Comparison of ENCODE assay signal across 8 cellular contexts in the genomic region with DNA sequence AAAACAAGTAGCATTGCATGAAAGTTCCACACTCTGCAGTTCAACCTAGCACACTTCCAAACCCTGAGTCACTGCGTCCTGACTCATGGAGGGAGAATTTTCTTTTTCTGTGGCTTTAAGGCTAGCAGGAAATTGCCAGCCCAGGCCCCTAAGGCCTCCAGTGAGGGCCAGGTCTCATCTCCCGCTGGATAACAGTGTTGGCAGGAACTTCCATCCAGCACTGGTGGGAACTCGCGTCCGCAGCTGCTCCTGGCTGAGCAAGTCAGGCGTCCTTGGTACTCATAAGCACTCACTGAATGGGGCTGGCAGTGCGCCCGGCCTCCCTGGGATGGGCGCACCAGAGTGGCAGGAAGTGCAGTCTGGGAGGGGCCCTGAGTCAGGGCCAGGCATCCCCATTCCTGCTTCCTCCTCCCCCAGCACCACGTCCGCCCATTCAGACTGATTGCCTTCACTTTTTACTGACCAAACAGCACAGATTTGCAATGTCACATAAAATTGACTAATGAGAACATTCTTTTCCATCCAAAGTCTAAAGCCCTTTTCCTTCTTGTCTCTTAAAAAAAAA. TPM values are rescaled to one million over a fixed set of nuclear protein-coding genes. Genes with fewer than 3 reads are reported as not detected.
DNase-seq lines count a peak whose midpoint lies in the region; ATAC-seq and TF ChIP-seq lines count a peak whose summit lies in the region.

No MANE protein-coding gene starts in this region.

- intact Hi-C loops in Right ventricle myocardium inferior (cut with DNase I): no loop called here

- DNase-seq in GM04503 (ENCODE audit: low read depth): peak; percentile 99
- DNase-seq in NCI-H2081 (lab: John Stamatoyannopoulos, UW): peak; percentile 91 to 98
- no peak for DNase-seq in activated naive CD8-positive, alpha-beta T cell treated with anti-CD3 and anti-CD28 coated beads, Interleukin-2, amount 50 U/mL, for 24 hours
- DNase-seq in Right ventricle myocardium inferior (ENCODE audit: missing footprints): peak; percentile 98
- DNase-seq in pulmonary artery endothelial cell (ENCODE audit: low read depth, low spot score): peak; percentile 99
- DNase-seq in OCI-M1 (lab: John Stamatoyannopoulos, UW): no peak
- DNase-seq in WERI-Rb-1: no peak
- no peak for DNase-seq in effector memory CD8-positive, alpha-beta T cell

- ATAC-seq in activated naive CD8-positive, alpha-beta T cell treated with anti-CD3 and anti-CD28 coated beads, Interleukin-2, amount 50 U/mL, for 24 hours: peak; percentile 49
- ATAC-seq in Right ventricle myocardium inferior: peak; percentile 95
- ATAC-seq in effector memory CD8-positive, alpha-beta T cell (replicated peaks): no peak

- H3K36me3 ChIP-seq in WERI-Rb-1: no peaks in the 10 kb centered on the region

- no peaks in the 10 kb centered on the region for H3K9me3 ChIP-seq in WERI-Rb-1 (ENCODE audit: severe bottlenecking)

- H3K27ac Mint-ChIP-seq in activated naive CD8-positive, alpha-beta T cell treated with anti-CD3 and anti-CD28 coated beads, Interleukin-2, amount 50 U/mL, for 24 hours: no peak overlapping the region
- no peak overlapping the region for H3K27ac Mint-ChIP-seq in effector memory CD8-positive, alpha-beta T cell

- H3K36me3 Mint-ChIP-seq in activated naive CD8-positive, alpha-beta T cell treated with anti-CD3 and anti-CD28 coated beads, Interleukin-2, amount 50 U/mL, for 24 hours (ENCODE audit: low read depth): no peaks in the 10 kb centered on the region
- H3K36me3 Mint-ChIP-seq in effector memory CD8-positive, alpha-beta T cell (ENCODE audit: insufficient read depth): no peaks in the 10 kb centered on the region

- no peaks in the 10 kb centered on the region for H3K9me3 Mint-ChIP-seq in activated naive CD8-positive, alpha-beta T cell treated with anti-CD3 and anti-CD28 coated beads, Interleukin-2, amount 50 U/mL, for 24 hours
- H3K9me3 Mint-ChIP-seq in effector memory CD8-positive, alpha-beta T cell: no peaks in the 10 kb centered on the region

- peaks cover 23% of the 10 kb centered on the region for H3K27me3 Mint-ChIP-seq in activated naive CD8-positive, alpha-beta T cell treated with anti-CD3 and anti-CD28 coated beads, Interleukin-2, amount 50 U/mL, for 24 hours
- peaks cover 51 to 77% of the 10 kb centered on the region in 2 donors for H3K27me3 Mint-ChIP-seq in effector memory CD8-positive, alpha-beta T cell

- no peak overlapping the region for H3K4me3 ChIP-seq in WERI-Rb-1 (ENCODE audit: low read depth, low read length)

- H3K4me1 Mint-ChIP-seq in activated naive CD8-positive, alpha-beta T cell treated with anti-CD3 and anti-CD28 coated beads, Interleukin-2, amount 50 U/mL, for 24 hours: peaks cover 14% of the 10 kb centered on the region
- no peaks in the 10 kb centered on the region for H3K4me1 Mint-ChIP-seq in effector memory CD8-positive, alpha-beta T cell (ENCODE audit: low read depth in 2 of 2)

- no peak overlapping the region for H3K27ac ChIP-seq in WERI-Rb-1

- H3K27me3 ChIP-seq in WERI-Rb-1 (ENCODE audit: insufficient read depth, low read depth, severe bottlenecking): peaks cover 38% of the 10 kb centered on the region

- TF ChIP-seq CTCF in WERI-Rb-1 (IDR thresholded peaks at IDR 0.05; ENCODE audit: low read depth, low read length): no peak

- H3K4me3 Mint-ChIP-seq in activated naive CD8-positive, alpha-beta T cell treated with anti-CD3 and anti-CD28 coated beads, Interleukin-2, amount 50 U/mL, for 24 hours: no peak overlapping the region
- no peak overlapping the region for H3K4me3 Mint-ChIP-seq in effector memory CD8-positive, alpha-beta T cell

RNA-seq across cellular contexts. Expression of a gene that starts 14.3 kb away (rescaled TPM):
- 14.0 TPM for total RNA-seq in Right ventricle myocardium inferior
- total RNA-seq in pulmonary artery endothelial cell: 71.4 and 72.2 TPM in 2 replicates

Comparison
In these comparisons a context has a peak if more than half of its experiments do, and no peak if none do; other contexts are left out.
1. DNase-seq: peak in GM04503 (single experiment), NCI-H2081 (2 of 2), Right ventricle myocardium inferior (single experiment) and pulmonary artery endothelial cell (single experiment); none in activated naive CD8-positive, alpha-beta T cell treated with anti-CD3 and anti-CD28 coated beads, Interleukin-2, amount 50 U/mL, for 24 hours (single experiment), OCI-M1 (single experiment), WERI-Rb-1 (single experiment) and effector memory CD8-positive, alpha-beta T cell (0 of 3).